Comparison of ENCODE assay signal across 19 cellular contexts in genomic region chr1:190172636-190173410, GRCh38.
DNase-seq lines count a peak whose midpoint lies in the region; ATAC-seq and TF ChIP-seq lines count a peak whose summit lies in the region.
"Had no signal": no experiment of that assay in that cellular context is flagged by ENCODE, and none has a peak within 500 bp of the region (broad histone marks: within the 10 kb centered on the region; RNA-seq: fewer than 3 reads in every experiment).

No MANE protein-coding gene starts in this region.

- no peak for TF ChIP-seq CTCF in GM13976 (IDR thresholded peaks at IDR 0.05; ENCODE audit: borderline replicate concordance, control extremely low read depth, extremely low read depth, insufficient read depth, missing control alignments)

- DNase-seq in DMS 273 (lab: John Stamatoyannopoulos, UW; ENCODE audit: unreplicated experiment): peak; percentile 76
- DNase-seq in M059J (ENCODE audit: low read depth): peak; percentile 33
- DNase-seq in RPMI7951 (ENCODE audit: low read depth): peak; percentile 10
- peak; percentile 33 for DNase-seq in iris pigment epithelial cell (ENCODE audit: low read depth)
- DNase-seq in T-helper 2 cell treated with Interferon-gamma antibody and Interleukin-4, amounts not matched to agents 5 μg/mL and 100 μg/mL, for 36 hours (ENCODE audit: low spot score): no peak
- no peak for DNase-seq in GM13976 (ENCODE audit: low spot score)
- DNase-seq in HuH-7.5 (ENCODE audit: low spot score): no peak
- DNase-seq: activated CD4-positive, alpha-beta T cell treated with anti-CD3 and anti-CD28 coated beads, Interleukin-2, amount 10 ng/mL, durations not matched to agents 24 days and 14 days; effector memory CD8-positive, alpha-beta T cell; HFFc6; NCI-H1092 treated with DMSO at 0.1 percent for 48 hours; NCI-H748 treated with DMSO at 0.1 percent for 48 hours; stimulated activated CD4-positive, alpha-beta T cell treated with anti-CD3 and anti-CD28 coated beads, Interleukin-15, amount 100 ng/mL, for 24 hours; T-helper 17 cell; trophoblast cell had no signal

- H3K36me3 Mint-ChIP-seq in T-helper 2 cell treated with Interferon-gamma antibody and Interleukin-4, amounts not matched to agents 5 μg/mL and 100 μg/mL, for 36 hours (ENCODE audit: low read depth): no peaks in the 10 kb centered on the region
- H3K36me3 Mint-ChIP-seq: activated naive CD4-positive, alpha-beta T cell treated with anti-CD3 and anti-CD28 coated beads, Interleukin-2, amount 50 U/mL, for 72 hours; memory B cell had no signal

- H3K27ac Mint-ChIP-seq in T-helper 2 cell treated with Interferon-gamma antibody and Interleukin-4, amounts not matched to agents 5 μg/mL and 100 μg/mL, for 36 hours: no peak overlapping the region
- H3K27ac Mint-ChIP-seq: activated CD4-positive, alpha-beta T cell treated with anti-CD3 and anti-CD28 coated beads, Interleukin-2, amount 10 ng/mL, durations not matched to agents 24 days and 14 days; activated naive CD4-positive, alpha-beta T cell treated with anti-CD3 and anti-CD28 coated beads, Interleukin-2, amount 50 U/mL, for 72 hours; activated T-helper 1 cell treated with anti-CD3 and anti-CD28 coated beads, Interleukin-12 subunit alpha, Interleukin-12 subunit beta, Interleukin-2, Interleukin-4 antibody, amounts not matched to agents 30 ng/mL and 10 ng/mL and 1 ng/mL, durations not matched to agents 14 hours and 24 hours and 36 hours; effector memory CD8-positive, alpha-beta T cell; HFFc6; memory B cell; T-helper 17 cell had no signal

- H3K9me3 Mint-ChIP-seq in T-helper 2 cell treated with Interferon-gamma antibody and Interleukin-4, amounts not matched to agents 5 μg/mL and 100 μg/mL, for 36 hours: peaks cover 10% of the 10 kb centered on the region
- H3K9me3 Mint-ChIP-seq: activated CD4-positive, alpha-beta T cell treated with anti-CD3 and anti-CD28 coated beads, Interleukin-2, amount 10 ng/mL, durations not matched to agents 24 days and 14 days; activated T-helper 1 cell treated with anti-CD3 and anti-CD28 coated beads, Interleukin-12 subunit alpha, Interleukin-12 subunit beta, Interleukin-2, Interleukin-4 antibody, amounts not matched to agents 30 ng/mL and 10 ng/mL and 1 ng/mL, durations not matched to agents 14 hours and 24 hours and 36 hours; memory B cell had no signal

- no peak for ATAC-seq in HG02840 (IDR thresholded peaks at IDR 0.05; ENCODE audit: low FRiP score, unreplicated experiment)
- ATAC-seq: activated naive CD4-positive, alpha-beta T cell treated with anti-CD3 and anti-CD28 coated beads, Interleukin-2, amount 50 U/mL, for 72 hours; effector memory CD8-positive, alpha-beta T cell; T-helper 17 cell had no signal

- in situ Hi-C loops in GM13976 (cut with MboI; ENCODE audit: low sequenced_read_pairs, unreplicated experiment): no loop called here

- no peak overlapping the region for H3K4me3 Mint-ChIP-seq in T-helper 2 cell treated with Interferon-gamma antibody and Interleukin-4, amounts not matched to agents 5 μg/mL and 100 μg/mL, for 36 hours
- H3K4me3 Mint-ChIP-seq: activated CD4-positive, alpha-beta T cell treated with anti-CD3 and anti-CD28 coated beads, Interleukin-2, amount 10 ng/mL, durations not matched to agents 24 days and 14 days; activated T-helper 1 cell treated with anti-CD3 and anti-CD28 coated beads, Interleukin-12 subunit alpha, Interleukin-12 subunit beta, Interleukin-2, Interleukin-4 antibody, amounts not matched to agents 30 ng/mL and 10 ng/mL and 1 ng/mL, durations not matched to agents 14 hours and 24 hours and 36 hours; effector memory CD8-positive, alpha-beta T cell; HFFc6; memory B cell; T-helper 17 cell had no signal

- H3K4me1 Mint-ChIP-seq in T-helper 2 cell treated with Interferon-gamma antibody and Interleukin-4, amounts not matched to agents 5 μg/mL and 100 μg/mL, for 36 hours (ENCODE audit: low read depth): no peaks in the 10 kb centered on the region
- H3K4me1 Mint-ChIP-seq: activated CD4-positive, alpha-beta T cell treated with anti-CD3 and anti-CD28 coated beads, Interleukin-2, amount 10 ng/mL, durations not matched to agents 24 days and 14 days; memory B cell; T-helper 17 cell had no signal

- no peaks in the 10 kb centered on the region for H3K27me3 Mint-ChIP-seq in T-helper 2 cell treated with Interferon-gamma antibody and Interleukin-4, amounts not matched to agents 5 μg/mL and 100 μg/mL, for 36 hours (ENCODE audit: low read depth)
- H3K27me3 Mint-ChIP-seq: activated CD4-positive, alpha-beta T cell treated with anti-CD3 and anti-CD28 coated beads, Interleukin-2, amount 10 ng/mL, durations not matched to agents 24 days and 14 days; effector memory CD8-positive, alpha-beta T cell; memory B cell; T-helper 17 cell had no signal

Comparison
In these comparisons a context has a peak if more than half of its experiments do, and no peak if none do; other contexts are left out.
1. DNase-seq: peak in DMS 273 (single experiment), M059J (single experiment), RPMI7951 (single experiment) and iris pigment epithelial cell (single experiment); none in T-helper 2 cell treated with Interferon-gamma antibody and Interleukin-4, amounts not matched to agents 5 μg/mL and 100 μg/mL, for 36 hours (single experiment), GM13976 (single experiment) and HuH-7.5 (single experiment).